Comparison of ENCODE assay signal across 14 cellular contexts in genomic region chr22:25101986-25102385, GRCh38.
DNase-seq lines count a peak whose midpoint lies in the region; ATAC-seq, FAIRE-seq and TF ChIP-seq lines count a peak whose summit lies in the region.
"Had no signal": no experiment of that assay in that cellular context is flagged by ENCODE, and none has a peak within 500 bp of the region (broad histone marks: within the 10 kb centered on the region; RNA-seq: fewer than 3 reads in every experiment).

No MANE protein-coding gene starts in this region.

- no peak overlapping the region for H2BK5ac ChIP-seq in trophoblast cell (ENCODE audit: low read depth, low read length, poor library complexity)

- no peak for DNase-seq in RWPE1 (ENCODE audit: low spot score)
- DNase-seq in ascending aorta (ENCODE audit: low spot score in 2 of 2): no peak
- DNase-seq in trophoblast cell: peak; percentile 69 to 87
- DNase-seq in urothelium cell line (ENCODE audit: low spot score): no peak
- no peak for DNase-seq in right cardiac atrium
- DNase-seq in AG08396 (ENCODE audit: low spot score): no peak
- DNase-seq in NCI-H187 (lab: John Stamatoyannopoulos, UW): no peak
- DNase-seq in NCI-H146 treated with DMSO at 0.1 percent for 48 hours (lab: John Stamatoyannopoulos, UW; ENCODE audit: unreplicated experiment): no peak
- DNase-seq: AML-193; CD8-positive, alpha-beta memory T cell; DMS 273 treated with DMSO at 0.1 percent for 48 hours had no signal

- H4K12ac ChIP-seq in trophoblast cell (ENCODE audit: low read depth, low read length): no peak overlapping the region

- H3K4me1 ChIP-seq in ascending aorta (peaks cover 16 to 51% of the 10 kb centered on the region in 2 donors), trophoblast cell (ENCODE audit: control insufficient read depth in 1 of 2, insufficient read depth in 2 of 2, low read length in 2 of 2) (no peaks in the 10 kb centered on the region), right cardiac atrium (ENCODE audit: control insufficient read depth, insufficient read depth, low read length) (no peaks in the 10 kb centered on the region)
- H3K4me1 ChIP-seq: A549 had no signal

- H2AK5ac ChIP-seq in trophoblast cell (ENCODE audit: low read length): no peak overlapping the region

- no peak overlapping the region for H2BK120ac ChIP-seq in trophoblast cell (ENCODE audit: insufficient read depth, low read length, poor library complexity)

- no peak overlapping the region for H3K4ac ChIP-seq in trophoblast cell (ENCODE audit: low read depth, low read length)

- TF ChIP-seq CTCF in RWPE1 (conservative IDR thresholded peaks at IDR 0.05; ENCODE audit: low read depth) (no peak), ascending aorta (IDR thresholded peaks at IDR 0.05) (no peak)

- H3K23ac ChIP-seq in trophoblast cell (ENCODE audit: low read length): no peak overlapping the region

- H2AFZ ChIP-seq in trophoblast cell (ENCODE audit: insufficient read depth, low read length, poor library complexity): no peak overlapping the region

- H3K14ac ChIP-seq in trophoblast cell (ENCODE audit: low read length): no peak overlapping the region

- no CpG with 5 or more reads among the region's 4 CpGs for WGBS in trophoblast cell (ENCODE audit: extremely low coverage, insufficient coverage, insufficient read length)
- WGBS in right cardiac atrium: 93% methylated on average over 4 of the region's 4 CpGs

- no peaks in the 10 kb centered on the region for H3K79me2 ChIP-seq in trophoblast cell (ENCODE audit: control insufficient read depth, insufficient read depth, low read length, poor library complexity)

- H3K4me2 ChIP-seq in trophoblast cell (ENCODE audit: low read length): no peak overlapping the region
- H3K4me2 ChIP-seq: A549, BLaER1 had no signal

- no peaks in the 10 kb centered on the region for H3K79me1 ChIP-seq in trophoblast cell (ENCODE audit: low read length)

- H3K9ac ChIP-seq in trophoblast cell (ENCODE audit: low read length): peak overlapping the region; percentile 37
- H3K9ac ChIP-seq: BLaER1 had no signal

- H3K36me3 ChIP-seq in ascending aorta (no peaks in the 10 kb centered on the region), trophoblast cell (ENCODE audit: control insufficient read depth in 1 of 2, insufficient read depth in 2 of 2, low read length in 2 of 2) (no peaks in the 10 kb centered on the region)
- H3K36me3 ChIP-seq: BLaER1 had no signal

- CTCF ChIA-PET in RWPE1 (lab: Yijun Ruan, JAX): no interaction called here

- no peak for ATAC-seq in right cardiac atrium
- ATAC-seq: A549 had no signal

- intact Hi-C loops in ascending aorta (cut with DNase I): no loop called here
- intact Hi-C loops in right cardiac atrium (cut with DNase I): no loop called here

- H4K91ac ChIP-seq in trophoblast cell (ENCODE audit: low read depth, low read length): no peak overlapping the region

- POLR2A ChIA-PET in RWPE1 (lab: Yijun Ruan, JAX; ENCODE audit: low non-redundant PET): no interaction called here

- H3K4me3 ChIP-seq in ascending aorta (no peak overlapping the region), trophoblast cell (ENCODE audit: low read depth, low read length) (no peak overlapping the region), right cardiac atrium (ENCODE audit: low read length) (no peak overlapping the region)
- H3K4me3 ChIP-seq: A549, BLaER1 had no signal

- H2BK12ac ChIP-seq in trophoblast cell (ENCODE audit: low read length): no peak overlapping the region

- FAIRE-seq in urothelium cell line (lab: Jason Lieb, UNC): peak; percentile 17
- FAIRE-seq: A549, H54 had no signal

- H3K27me3 ChIP-seq in ascending aorta (no peaks in the 10 kb centered on the region), trophoblast cell (ENCODE audit: insufficient read depth, low read length) (no peaks in the 10 kb centered on the region), right cardiac atrium (ENCODE audit: control insufficient read depth, insufficient read depth) (no peaks in the 10 kb centered on the region)
- H3K27me3 ChIP-seq: BLaER1 had no signal

- H3K27ac ChIP-seq in RWPE1 (peak overlapping the region; percentile 35), ascending aorta (peak overlapping the region; percentile 82 to 91), trophoblast cell (ENCODE audit: low read depth, low read length) (no peak overlapping the region), right cardiac atrium (ENCODE audit: low read length) (no peak overlapping the region)
- H3K27ac ChIP-seq: A549, BLaER1 had no signal

- no peaks in the 10 kb centered on the region for H3K9me3 ChIP-seq in ascending aorta
- H3K9me3 ChIP-seq in trophoblast cell (ENCODE audit: insufficient read depth, low read depth, low read length): peaks cover 3% of the 10 kb centered on the region
- no peaks in the 10 kb centered on the region for H3K9me3 ChIP-seq in right cardiac atrium (ENCODE audit: control insufficient read depth, low read length)
- H3K9me3 ChIP-seq: A549, BLaER1 had no signal

- no peak overlapping the region for H4K8ac ChIP-seq in trophoblast cell (ENCODE audit: low read depth, low read length)

- H3K18ac ChIP-seq in trophoblast cell (ENCODE audit: low read length): no peak overlapping the region

Comparison
In these comparisons a context has a peak if more than half of its experiments do, and no peak if none do; other contexts are left out.
1. DNase-seq: peak in trophoblast cell (2 of 2); none in RWPE1 (single experiment), ascending aorta (0 of 2), urothelium cell line (single experiment), right cardiac atrium (0 of 3), AG08396 (single experiment), NCI-H187 (0 of 2) and NCI-H146 treated with DMSO at 0.1 percent for 48 hours (single experiment).
2. H3K27ac ChIP-seq: peak in RWPE1 (single experiment) and ascending aorta (2 of 2); none in trophoblast cell (single experiment) and right cardiac atrium (single experiment).